Comparison of ENCODE assay signal across 2 cellular contexts in genomic region chr11:61868601-61869476, GRCh38.
TF ChIP-seq lines count a peak whose summit lies in the region.

No MANE protein-coding gene starts in this region.

TF ChIP-seq in HepG2, 621 proteins besides CTCF, POLR2A, EP300 and RAD21 (continues in another document):
- TF ChIP-seq ZNF557 (CRISPR knock-in tag; IDR thresholded peaks at IDR 0.05) = no peak
- TF ChIP-seq, protein P1, sequence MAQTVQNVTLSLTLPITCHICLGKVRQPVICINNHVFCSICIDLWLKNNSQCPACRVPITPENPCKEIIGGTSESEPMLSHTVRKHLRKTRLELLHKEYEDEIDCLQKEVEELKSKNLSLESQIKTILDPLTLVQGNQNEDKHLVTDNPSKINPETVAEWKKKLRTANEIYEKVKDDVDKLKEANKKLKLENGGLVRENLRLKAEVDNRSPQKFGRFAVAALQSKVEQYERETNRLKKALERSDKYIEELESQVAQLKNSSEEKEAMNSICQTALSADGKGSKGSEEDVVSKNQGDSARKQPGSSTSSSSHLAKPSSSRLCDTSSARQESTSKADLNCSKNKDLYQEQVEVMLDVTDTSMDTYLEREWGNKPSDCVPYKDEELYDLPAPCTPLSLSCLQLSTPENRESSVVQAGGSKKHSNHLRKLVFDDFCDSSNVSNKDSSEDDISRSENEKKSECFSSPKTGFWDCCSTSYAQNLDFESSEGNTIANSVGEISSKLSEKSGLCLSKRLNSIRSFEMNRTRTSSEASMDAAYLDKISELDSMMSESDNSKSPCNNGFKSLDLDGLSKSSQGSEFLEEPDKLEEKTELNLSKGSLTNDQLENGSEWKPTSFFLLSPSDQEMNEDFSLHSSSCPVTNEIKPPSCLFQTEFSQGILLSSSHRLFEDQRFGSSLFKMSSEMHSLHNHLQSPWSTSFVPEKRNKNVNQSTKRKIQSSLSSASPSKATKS (CRISPR knock-in tag; IDR thresholded peaks at IDR 0.05) = no peak
- no peak for TF ChIP-seq HOXA7 (CRISPR knock-in tag; IDR thresholded peaks at IDR 0.05)
- no peak for TF ChIP-seq ZNF883 (CRISPR knock-in tag; IDR thresholded peaks at IDR 0.05; ENCODE audit: not compliant biosample characterization)
- TF ChIP-seq GZF1 (CRISPR knock-in tag; IDR thresholded peaks at IDR 0.05) = no peak
- TF ChIP-seq AGO2 (optimal IDR thresholded peaks at IDR 0.05; ENCODE audit: low read depth, low read length) = peak; percentile 29
- TF ChIP-seq ZNF572 (CRISPR knock-in tag; IDR thresholded peaks at IDR 0.05) = no peak
- no peak for TF ChIP-seq ARNT (IDR thresholded peaks at IDR 0.05)
- TF ChIP-seq, protein P2, sequence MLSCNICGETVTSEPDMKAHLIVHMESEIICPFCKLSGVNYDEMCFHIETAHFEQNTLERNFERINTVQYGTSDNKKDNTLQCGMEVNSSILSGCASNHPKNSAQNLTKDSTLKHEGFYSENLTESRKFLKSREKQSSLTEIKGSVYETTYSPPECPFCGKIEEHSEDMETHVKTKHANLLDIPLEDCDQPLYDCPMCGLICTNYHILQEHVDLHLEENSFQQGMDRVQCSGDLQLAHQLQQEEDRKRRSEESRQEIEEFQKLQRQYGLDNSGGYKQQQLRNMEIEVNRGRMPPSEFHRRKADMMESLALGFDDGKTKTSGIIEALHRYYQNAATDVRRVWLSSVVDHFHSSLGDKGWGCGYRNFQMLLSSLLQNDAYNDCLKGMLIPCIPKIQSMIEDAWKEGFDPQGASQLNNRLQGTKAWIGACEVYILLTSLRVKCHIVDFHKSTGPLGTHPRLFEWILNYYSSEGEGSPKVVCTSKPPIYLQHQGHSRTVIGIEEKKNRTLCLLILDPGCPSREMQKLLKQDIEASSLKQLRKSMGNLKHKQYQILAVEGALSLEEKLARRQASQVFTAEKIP (CRISPR knock-in tag; IDR thresholded peaks at IDR 0.05; ENCODE audit: borderline replicate concordance) = no peak
- TF ChIP-seq ARNT2 (CRISPR knock-in tag; IDR thresholded peaks at IDR 0.05; ENCODE audit: low read depth) = no peak
- TF ChIP-seq MAZ (IDR thresholded peaks at IDR 0.05; ENCODE audit: borderline replicate concordance, low read depth, low read length) = no peak
- no peak for TF ChIP-seq MAZ (CRISPR knock-in tag; IDR thresholded peaks at IDR 0.05; ENCODE audit: low read depth)
- no peak for TF ChIP-seq ZBTB40 (IDR thresholded peaks at IDR 0.05)
- TF ChIP-seq ZBTB40 (CRISPR knock-in tag; IDR thresholded peaks at IDR 0.05) = no peak
- TF ChIP-seq ZNF776 (CRISPR knock-in tag; IDR thresholded peaks at IDR 0.05) = no peak
- no peak for TF ChIP-seq ZNF296 (CRISPR knock-in tag; conservative IDR thresholded peaks at IDR 0.05)
- no peak for TF ChIP-seq ZNF33A (CRISPR knock-in tag; IDR thresholded peaks at IDR 0.05; ENCODE audit: borderline replicate concordance)

TF ChIP-seq in WTC11, 78 proteins besides CTCF, POLR2A, EP300 and RAD21:
- 0 out of 2 replicates have a peak, but pooled peaks have one; percentile 4 for TF ChIP-seq ARID4B (CRISPR knock-in tag; IDR thresholded peaks at IDR 0.05; ENCODE audit: borderline replicate concordance)
- 0 out of 2 replicates have a peak, but pooled peaks have one; percentile 49 for TF ChIP-seq EMX1 (CRISPR knock-in tag; IDR thresholded peaks at IDR 0.05)
- no peak for TF ChIP-seq JUN (CRISPR knock-in tag; IDR thresholded peaks at IDR 0.05)
- no peak for TF ChIP-seq CREB1 (CRISPR knock-in tag; IDR thresholded peaks at IDR 0.05)
